ENCODE assay signal across 16 cellular contexts in genomic region chr9:127196826-127197145, GRCh38.
DNase-seq lines count a peak whose midpoint lies in the region; ATAC-seq, FAIRE-seq and TF ChIP-seq lines count a peak whose summit lies in the region.
"Had no signal": no experiment of that assay in that cellular context is flagged by ENCODE, and none has a peak within 500 bp of the region (broad histone marks: within the 10 kb centered on the region; RNA-seq: fewer than 3 reads in every experiment).

No MANE protein-coding gene starts in this region.

- H4K20me1 ChIP-seq in HepG2 (ENCODE audit: insufficient read depth, low read length) (no peaks in the 10 kb centered on the region), PC-3 (ENCODE audit: low read length) (no peaks in the 10 kb centered on the region)

- H3K23ac ChIP-seq in neuronal stem cell (ENCODE audit: low read depth, low read length, poor library complexity): peak overlapping the region; percentile 77

- no peaks in the 10 kb centered on the region for H3K79me2 ChIP-seq in HepG2 (ENCODE audit: insufficient read depth, low read length)
- H3K79me2 ChIP-seq in PC-3 (ENCODE audit: low read length): no peaks in the 10 kb centered on the region

- no peak overlapping the region for H3K18ac ChIP-seq in neuronal stem cell (ENCODE audit: low read length)

- no peaks in the 10 kb centered on the region for H3K9me2 ChIP-seq in PC-3 (replicated peaks; ENCODE audit: low read length)

- H3K9ac ChIP-seq in HepG2 (ENCODE audit: insufficient read depth, low read depth, low read length) (no peak overlapping the region), neuronal stem cell (ENCODE audit: low read depth, low read length, poor library complexity) (no peak overlapping the region), PC-3 (ENCODE audit: low read length) (no peak overlapping the region)

- no peaks in the 10 kb centered on the region for H3F3A ChIP-seq in PC-3 (ENCODE audit: low read length, unreplicated experiment)

- H3K4me1 ChIP-seq in HepG2 (ENCODE audit: insufficient read depth, low read length) (peaks cover 54% of the 10 kb centered on the region), right lobe of liver (no peaks in the 10 kb centered on the region), heart left ventricle (peaks cover 4 to 37% (median 28%) of the 10 kb centered on the region in 12 donors), neuronal stem cell (ENCODE audit: control insufficient read depth in 2 of 2, insufficient read depth in 1 of 2, low read depth in 1 of 2, low read length in 2 of 2) (peaks cover 0 to 4% of the 10 kb centered on the region in 2 donors), PC-3 (ENCODE audit: insufficient read depth, low read length) (peaks cover 16% of the 10 kb centered on the region)

- H4K91ac ChIP-seq in neuronal stem cell (ENCODE audit: low read depth, low read length, poor library complexity): no peak overlapping the region

- H3K4me2 ChIP-seq in HepG2 (ENCODE audit: low read depth, low read length): no peak overlapping the region
- no peak overlapping the region for H3K4me2 ChIP-seq in neuronal stem cell (ENCODE audit: insufficient read depth, low read length, poor library complexity, severe bottlenecking)
- H3K4me2 ChIP-seq in PC-3 (ENCODE audit: low read length): no peak overlapping the region

- TF ChIP-seq CTCF in HepG2 (CRISPR knock-in tag; IDR thresholded peaks at IDR 0.05) (no peak), right lobe of liver (IDR thresholded peaks at IDR 0.05) (no peak), heart left ventricle (IDR thresholded peaks at IDR 0.05) (no peak), PC-3 (conservative IDR thresholded peaks at IDR 0.05; ENCODE audit: low read depth, low read length) (no peak)

- 94% methylated on average over 1 of the region's 3 CpGs for WGBS in HepG2 (ENCODE audit: low lambda C conversion rate)
- 80% methylated on average over 1 of the region's 3 CpGs for WGBS in right lobe of liver (ENCODE audit: insufficient coverage, low coverage, low lambda C conversion rate, missing lambda C conversion rate)
- WGBS in heart left ventricle, 4 donors: 45 to 82% (median 56%) methylated on average over 2 to 3 of the region's 3 CpGs
- WGBS in neuronal stem cell (ENCODE audit: extremely low coverage in 2 of 2, insufficient read length in 2 of 2, insufficient replicate concordance in 1 of 2), 2 donors: no CpG with 5 or more reads among the region's 3 CpGs

- BruUV-seq in HepG2 (replicated peaks; lab: Mats Ljungman, UMichigan) (no TSS peak), PC-3 (replicated peaks; lab: Mats Ljungman, UMichigan) (no TSS peak)

- no peak overlapping the region for H2BK120ac ChIP-seq in neuronal stem cell (ENCODE audit: low read depth, low read length)

- no peak for TF ChIP-seq POLR2A in HepG2 (IDR thresholded peaks at IDR 0.05; ENCODE audit: insufficient read depth in 1 of 2, low read depth in 2 of 2, low read length in 2 of 2)
- TF ChIP-seq POLR2A in right lobe of liver (IDR thresholded peaks at IDR 0.05): no peak
- no peak for TF ChIP-seq POLR2A in heart left ventricle (IDR thresholded peaks at IDR 0.05)

- H3K36me3 ChIP-seq in HepG2 (replicated peaks in 1 of 2; ENCODE audit: control insufficient read depth in 1 of 2, insufficient read depth in 2 of 2, low read length in 2 of 2) (no peaks in the 10 kb centered on the region), right lobe of liver (no peaks in the 10 kb centered on the region), heart left ventricle (no peaks in the 10 kb centered on the region), neuronal stem cell (replicated peaks in 1 of 2; ENCODE audit: control insufficient read depth in 2 of 2, insufficient read depth in 2 of 2, low read length in 2 of 2) (no peaks in the 10 kb centered on the region), PC-3 (ENCODE audit: low read depth, low read length) (no peaks in the 10 kb centered on the region)

- intact Hi-C loops in HepG2 (cut with micrococcal nuclease; ENCODE audit: unreplicated experiment) (no loop called here), right lobe of liver (cut with DNase I) (loop anchor here in 1 of 2 donors (5.0 kb wide), 1 partner anchor 254 kb away; no protein-coding TSS in a partner anchor), heart left ventricle (cut with DNase I) (loop anchor here in 7 of 10 donors (2.0 to 10.0 kb wide), 8 partner anchors 59 to 234 kb away; partner anchors contain the start of gene ANGPTL2 (in 2 of the 7)), PC-3 (cut with micrococcal nuclease) (no loop called here)

- CTCF ChIA-PET in HepG2 (lab: Yijun Ruan, JAX; ENCODE audit: low intra/inter-chr PET ratio, low total read pairs): interaction anchor here (0.8 kb wide), 1 partner anchor 256 kb away, joined by 3 read pairs; no protein-coding TSS in a partner anchor
- CTCF ChIA-PET in PC-3 (lab: Charles Lee): interaction anchor here (0.6 kb wide), 1 partner anchor 214 kb away, joined by 3 read pairs; no protein-coding TSS in a partner anchor

- no peak overlapping the region for H3K27ac ChIP-seq in HepG2 (ENCODE audit: extremely low read length, insufficient read depth, low read length)
- H3K27ac ChIP-seq in right lobe of liver: no peak overlapping the region
- peak overlapping the region in 10 of 12 donors; percentile 44 to 81 (median 72) for H3K27ac ChIP-seq in heart left ventricle
- H3K27ac ChIP-seq in neuronal stem cell (replicated peaks; ENCODE audit: low read length): no peak overlapping the region
- H3K27ac ChIP-seq in PC-3 (ENCODE audit: low read length): no peak overlapping the region

- TF ChIP-seq EP300 in HepG2 (IDR thresholded peaks at IDR 0.05; ENCODE audit: low read depth in 2 of 2, low read length in 2 of 2) (no peak), HepG2 (CRISPR knock-in tag; IDR thresholded peaks at IDR 0.05; ENCODE audit: borderline replicate concordance) (no peak)

- POLR2A ChIA-PET in HepG2 (lab: Yijun Ruan, JAX): interaction anchor here (1.9 kb wide), 1 partner anchor 27 kb away, joined by 4 read pairs; no protein-coding TSS in a partner anchor
- POLR2A ChIA-PET in PC-3 (lab: Charles Lee; ENCODE audit: unreplicated experiment): no interaction called here

- no peak overlapping the region for H2AFZ ChIP-seq in HepG2 (ENCODE audit: low read length)
- no peak overlapping the region for H2AFZ ChIP-seq in neuronal stem cell (ENCODE audit: low read length)
- H2AFZ ChIP-seq in PC-3 (ENCODE audit: low read length): no peak overlapping the region

- H4K8ac ChIP-seq in neuronal stem cell (ENCODE audit: low read depth, low read length): no peak overlapping the region

- H2BK5ac ChIP-seq in neuronal stem cell (ENCODE audit: low read length): no peak overlapping the region

- FAIRE-seq in HepG2 (lab: Jason Lieb, UNC): no peak
- FAIRE-seq: H54 had no signal

- TF ChIP-seq RAD21 in HepG2 (CRISPR knock-in tag; IDR thresholded peaks at IDR 0.05): no peak

- H3K79me1 ChIP-seq in neuronal stem cell (ENCODE audit: low read depth, low read length): no peaks in the 10 kb centered on the region

- no peak overlapping the region for H2BK15ac ChIP-seq in neuronal stem cell (ENCODE audit: low read length)

- H2AK5ac ChIP-seq in neuronal stem cell (ENCODE audit: low read depth, low read length): no peak overlapping the region

- H3K14ac ChIP-seq in neuronal stem cell (ENCODE audit: low read length): no peak overlapping the region

- no peak overlapping the region for H3K4me3 ChIP-seq in HepG2 (replicated peaks in 1 of 3; ENCODE audit: insufficient read depth in 1 of 3, low read depth in 2 of 3, low read length in 3 of 3)
- no peak overlapping the region for H3K4me3 ChIP-seq in right lobe of liver
- no peak overlapping the region for H3K4me3 ChIP-seq in heart left ventricle
- H3K4me3 ChIP-seq in neuronal stem cell (ENCODE audit: low read length in 2 of 2): no peak overlapping the region
- no peak overlapping the region for H3K4me3 ChIP-seq in PC-3 (ENCODE audit: low read length)
- H3K4me3 ChIP-seq: Peyer's patch had no signal

- no peak for ATAC-seq in HepG2
- ATAC-seq in right lobe of liver: no peak
- no peak for ATAC-seq in heart left ventricle
- ATAC-seq in PC-3: no peak

- H3K9me3 ChIP-seq in HepG2 (ENCODE audit: low read length): no peaks in the 10 kb centered on the region
- H3K9me3 ChIP-seq in right lobe of liver: no peaks in the 10 kb centered on the region
- no peaks in the 10 kb centered on the region for H3K9me3 ChIP-seq in heart left ventricle
- no peaks in the 10 kb centered on the region for H3K9me3 ChIP-seq in neuronal stem cell (replicated peaks in 1 of 2; ENCODE audit: control insufficient read depth in 2 of 2, insufficient read depth in 1 of 2, low read depth in 1 of 2, low read length in 2 of 2)
- H3K9me3 ChIP-seq in PC-3 (ENCODE audit: low read length): no peaks in the 10 kb centered on the region
- H3K9me3 ChIP-seq: Peyer's patch had no signal

- H3K27me3 ChIP-seq in HepG2 (ENCODE audit: control insufficient read depth in 1 of 2, insufficient read depth in 2 of 2, low read length in 2 of 2) (no peaks in the 10 kb centered on the region), right lobe of liver (no peaks in the 10 kb centered on the region), heart left ventricle (no peaks in the 10 kb centered on the region), neuronal stem cell (ENCODE audit: control insufficient read depth in 3 of 3, insufficient read depth in 3 of 3, low read depth in 1 of 3, low read length in 3 of 3) (no peaks in the 10 kb centered on the region), PC-3 (ENCODE audit: low read length) (no peaks in the 10 kb centered on the region)
- H3K27me3 ChIP-seq: Peyer's patch had no signal

- in situ Hi-C loops in HepG2 (cut with HindIII; ENCODE audit: extremely low pct_ligation_motif_present, low pct_unique_long_range_greater_than_20kb): loop anchor here (10.0 kb wide), 1 partner anchor 232 kb away; no protein-coding TSS in a partner anchor

- no peak overlapping the region for H3K4ac ChIP-seq in neuronal stem cell (ENCODE audit: low read length)

- DNase-seq in HepG2 (ENCODE audit: low spot score): no peak
- DNase-seq in right lobe of liver: no peak
- DNase-seq in heart left ventricle: no peak
- no peak for DNase-seq in neuronal stem cell (ENCODE audit: low spot score)
- DNase-seq in kidney tubule cell (ENCODE audit: low spot score): no peak
- no peak for DNase-seq in central memory CD4-positive, alpha-beta T cell
- no peak for DNase-seq in PC-3
- DNase-seq: HFFc6, KG1, NCI-H146, NCI-H2081 treated with DMSO at 0.1 percent for 48 hours, NCI-H510A treated with DMSO at 0.1 percent for 48 hours, NCI-H82, SHP77 treated with DMSO at 0.1 percent for 48 hours had no signal

- H2BK12ac ChIP-seq in neuronal stem cell (ENCODE audit: low read length): no peak overlapping the region

TF ChIP-seq in HepG2, 621 proteins besides CTCF, POLR2A, EP300 and RAD21:
- 0 out of 2 replicates have a peak, but pooled peaks have one; percentile 9 for TF ChIP-seq CEBPB (IDR thresholded peaks at IDR 0.05; ENCODE audit: borderline replicate concordance, low read depth, low read length)
- TF ChIP-seq ZNF17 (CRISPR knock-in tag; IDR thresholded peaks at IDR 0.05): no peak
TF ChIP-seq in HepG2: peak in this region for 1.

Comparison
In these comparisons a context has a peak if more than half of its experiments do, and no peak if none do; other contexts are left out.
1. H3K27ac ChIP-seq: peak in heart left ventricle (10 of 12); none in HepG2 (single experiment), right lobe of liver (0 of 3), neuronal stem cell (single experiment) and PC-3 (single experiment).
2. intact Hi-C loops: an anchor here in heart left ventricle (2.0 to 10.0 kb wide); none called in HepG2 and PC-3.